ENCODE assay signal across 8 cellular contexts in genomic region chr14:58639842-58640484, GRCh38. TPM values are rescaled to one million over a fixed set of nuclear protein-coding genes. Genes with fewer than 3 reads are reported as not detected.
DNase-seq lines count a peak whose midpoint lies in the region; ATAC-seq and TF ChIP-seq lines count a peak whose summit lies in the region.

No MANE protein-coding gene starts in this region.

- TF ChIP-seq CTCF in foreskin keratinocyte (conservative IDR thresholded peaks at IDR 0.05): peak; percentile 81

- peak overlapping the region; percentile 67 for H3K4me3 ChIP-seq in neuron (ENCODE audit: low read length)

- H3K27ac ChIP-seq in foreskin keratinocyte: no peak overlapping the region

- H2AFZ ChIP-seq in neuron (ENCODE audit: low read depth, low read length): no peak overlapping the region

- DNase-seq in Right ventricle myocardium inferior (ENCODE audit: missing footprints) (no peak), cardiac septum (ENCODE audit: low spot score) (no peak), NCI-H1105 (lab: John Stamatoyannopoulos, UW) (peak; percentile 67), T1000 (lab: John Stamatoyannopoulos, UW) (peak; percentile 27), foreskin keratinocyte (peak; percentile 28 to 56)
- DNase-seq in activated CD4-positive, CD25-positive, alpha-beta regulatory T cell treated with anti-CD3 and anti-CD28 coated beads, Interleukin-2, amount 50 U/mL, for 72 hours: no peak
- no peak for DNase-seq in effector CD4-positive, alpha-beta T cell

- H3K36me3 ChIP-seq in neuron (ENCODE audit: insufficient read depth, low read length): no peaks in the 10 kb centered on the region

- intact Hi-C loops in Right ventricle myocardium inferior (cut with DNase I) (loop anchor here (5.0 to 10.0 kb wide), 5 partner anchors 105 to 417 kb away; no protein-coding TSS in a partner anchor), cardiac septum (cut with DNase I) (loop anchor here (10.0 kb wide), 1 partner anchor 385 kb away; no protein-coding TSS in a partner anchor)

- H3K27me3 ChIP-seq in foreskin keratinocyte (peaks cover 47% of the 10 kb centered on the region), neuron (ENCODE audit: insufficient read depth, low read length) (peaks cover 12% of the 10 kb centered on the region)

- ATAC-seq in Right ventricle myocardium inferior (peak; percentile 49), foreskin keratinocyte (peak; percentile 23)

- H3K9me3 ChIP-seq in neuron (ENCODE audit: low read length): no peaks in the 10 kb centered on the region

- no peaks in the 10 kb centered on the region for H3K4me1 ChIP-seq in foreskin keratinocyte
- H3K4me1 ChIP-seq in neuron (ENCODE audit: insufficient read depth, low read length): peaks cover 17% of the 10 kb centered on the region

RNA-seq across cellular contexts. Expression of gene DACT1, which starts 2.2 kb away (rescaled TPM):
- total RNA-seq in Right ventricle myocardium inferior (2.8 TPM), cardiac septum (3.2 TPM), foreskin keratinocyte (0.07 and 0.20 TPM in 2 replicates)
- polyA plus RNA-seq in foreskin keratinocyte: 0.06 TPM in 1 of 2 replicates, not detected in the other

Comparison
In these comparisons a context has a peak if more than half of its experiments do, and no peak if none do; other contexts are left out.
1. DNase-seq: peak in NCI-H1105 (single experiment), T1000 (single experiment) and foreskin keratinocyte (2 of 2); none in Right ventricle myocardium inferior (single experiment), cardiac septum (single experiment), activated CD4-positive, CD25-positive, alpha-beta regulatory T cell treated with anti-CD3 and anti-CD28 coated beads, Interleukin-2, amount 50 U/mL, for 72 hours (single experiment) and effector CD4-positive, alpha-beta T cell (single experiment).